ENCODE assay signal across 28 cellular contexts in genomic region chr19:49776371-49776764, GRCh38. TPM values are rescaled to one million over a fixed set of nuclear protein-coding genes. Genes with fewer than 3 reads are reported as not detected.
DNase-seq lines count a peak whose midpoint lies in the region; ATAC-seq and TF ChIP-seq lines count a peak whose summit lies in the region.
"Had no signal": no experiment of that assay in that cellular context is flagged by ENCODE, and none has a peak within 500 bp of the region (broad histone marks: within the 10 kb centered on the region; RNA-seq: fewer than 3 reads in every experiment).

No MANE protein-coding gene starts in this region.

- CTCF ChIA-PET in activated CD8-positive, alpha-beta T cell treated with anti-CD3 and anti-CD28 coated beads, Interleukin-2, amount 10 ng/mL, durations not matched to agents 7 days and 5 days (lab: Charles Lee) = no interaction called here

- no peaks in the 10 kb centered on the region for H3K9me3 Mint-ChIP-seq in H9
- no peaks in the 10 kb centered on the region for H3K9me3 Mint-ChIP-seq in activated CD8-positive, alpha-beta T cell treated with anti-CD3 and anti-CD28 coated beads, Interleukin-2, amount 10 ng/mL, durations not matched to agents 7 days and 5 days (ENCODE audit: insufficient read depth)
- no peaks in the 10 kb centered on the region for H3K9me3 Mint-ChIP-seq in stimulated activated effector memory CD8-positive, alpha-beta T cell treated with anti-CD3 and anti-CD28 coated beads, Interleukin-12 subunit alpha, Interleukin-12 subunit beta, amount 100 ng/mL, for 72 hours
- H3K9me3 Mint-ChIP-seq: IgD-negative memory B cell had no signal

- H3K79me1 ChIP-seq in H9 (ENCODE audit: insufficient read depth, low read depth, low read length, poor library complexity, severe bottlenecking) = peaks cover 9% of the 10 kb centered on the region

- no peak overlapping the region for H3K23ac ChIP-seq in H9 (ENCODE audit: insufficient read length, low read depth, low read length)

- no peaks in the 10 kb centered on the region for H3K27me3 Mint-ChIP-seq in H9 (ENCODE audit: low read depth)
- no peaks in the 10 kb centered on the region for H3K27me3 Mint-ChIP-seq in activated CD8-positive, alpha-beta T cell treated with anti-CD3 and anti-CD28 coated beads, Interleukin-2, amount 10 ng/mL, durations not matched to agents 7 days and 5 days (ENCODE audit: low read depth)
- H3K27me3 Mint-ChIP-seq: IgD-negative memory B cell had no signal

- no peaks in the 10 kb centered on the region for H4K20me1 ChIP-seq in H9 (ENCODE audit: control insufficient read depth, insufficient read depth, insufficient read length)

- no peaks in the 10 kb centered on the region for H3K36me3 ChIP-seq in testis (ENCODE audit: low read depth, missing control alignments)
- H3K36me3 ChIP-seq: breast epithelium had no signal

- no peak overlapping the region for H3K18ac ChIP-seq in H9 (ENCODE audit: insufficient read length, low read depth, low read length)

- peaks cover 0 to 17% (median 13%) of the 10 kb centered on the region in 3 experiments for H3K36me3 Mint-ChIP-seq in H9 (ENCODE audit: insufficient read depth in 1 of 3, low read depth in 3 of 3)
- H3K36me3 Mint-ChIP-seq in activated CD8-positive, alpha-beta T cell treated with anti-CD3 and anti-CD28 coated beads, Interleukin-2, amount 10 ng/mL, durations not matched to agents 7 days and 5 days (ENCODE audit: low read depth) = peaks cover 17% of the 10 kb centered on the region
- H3K36me3 Mint-ChIP-seq in stimulated activated effector memory CD8-positive, alpha-beta T cell treated with anti-CD3 and anti-CD28 coated beads, Interleukin-12 subunit alpha, Interleukin-12 subunit beta, amount 100 ng/mL, for 72 hours = peaks cover 38% of the 10 kb centered on the region

- H2AK5ac ChIP-seq in H9 (ENCODE audit: insufficient read length, low read length) = no peak overlapping the region

- H3K23me2 ChIP-seq in H9 (ENCODE audit: insufficient read length, low read depth, low read length, poor library complexity, severe bottlenecking) = no peaks in the 10 kb centered on the region

- H4K91ac ChIP-seq in H9 (ENCODE audit: insufficient read length, low read depth, low read length) = no peak overlapping the region

- no peak overlapping the region for H3K4me3 Mint-ChIP-seq in H9
- H3K4me3 Mint-ChIP-seq in activated CD8-positive, alpha-beta T cell treated with anti-CD3 and anti-CD28 coated beads, Interleukin-2, amount 10 ng/mL, durations not matched to agents 7 days and 5 days = no peak overlapping the region
- no peak overlapping the region for H3K4me3 Mint-ChIP-seq in stimulated activated effector memory CD8-positive, alpha-beta T cell treated with anti-CD3 and anti-CD28 coated beads, Interleukin-12 subunit alpha, Interleukin-12 subunit beta, amount 100 ng/mL, for 72 hours
- H3K4me3 Mint-ChIP-seq: IgD-negative memory B cell had no signal

- no peak overlapping the region for H2BK5ac ChIP-seq in H9 (ENCODE audit: insufficient read length, low read length)

- no CpG with 5 or more reads among the region's 6 CpGs for WGBS in H9 (ENCODE audit: extremely low coverage, insufficient read length, low lambda C conversion rate)
- 84 to 90% methylated on average over 6 of the region's 6 CpGs for WGBS in testis, 2 donors

- H3K4me1 ChIP-seq in H9 (ENCODE audit: insufficient read depth, low read length) = no peaks in the 10 kb centered on the region
- peaks cover 6% of the 10 kb centered on the region for H3K4me1 ChIP-seq in testis
- H3K4me1 ChIP-seq: breast epithelium had no signal

- H3K4me1 Mint-ChIP-seq in H9 = peaks cover 8 to 13% of the 10 kb centered on the region in 2 experiments
- H3K4me1 Mint-ChIP-seq in activated CD8-positive, alpha-beta T cell treated with anti-CD3 and anti-CD28 coated beads, Interleukin-2, amount 10 ng/mL, durations not matched to agents 7 days and 5 days (ENCODE audit: low read depth) = peaks cover 37% of the 10 kb centered on the region
- H3K4me1 Mint-ChIP-seq in stimulated activated effector memory CD8-positive, alpha-beta T cell treated with anti-CD3 and anti-CD28 coated beads, Interleukin-12 subunit alpha, Interleukin-12 subunit beta, amount 100 ng/mL, for 72 hours = peaks cover 46% of the 10 kb centered on the region

- no peak overlapping the region for H2BK20ac ChIP-seq in H9 (ENCODE audit: low read depth, low read length, poor library complexity, severe bottlenecking)

- no peak overlapping the region for H2AFZ ChIP-seq in H9 (ENCODE audit: low read length)

- no peak overlapping the region for H3T11ph ChIP-seq in H9 (ENCODE audit: low read length)

- no peaks in the 10 kb centered on the region for H3K27me3 ChIP-seq in H9 (ENCODE audit: insufficient read depth, low read length)
- no peaks in the 10 kb centered on the region for H3K27me3 ChIP-seq in testis
- H3K27me3 ChIP-seq: BLaER1 treated with 17β-estradiol and CSF1 and Interleukin-3, amounts not matched to agents 10 nM and 100 nM; breast epithelium; stomach; tibial nerve had no signal

- H3K27ac ChIP-seq in H9 (ENCODE audit: insufficient read length, low read depth, low read length) (no peak overlapping the region), epithelial cell of prostate (peak overlapping the region; percentile 4), testis (no peak overlapping the region)
- H3K27ac ChIP-seq: BLaER1 treated with 17β-estradiol and CSF1 and Interleukin-3, amounts not matched to agents 10 nM and 100 nM; breast epithelium; stomach; tibial nerve had no signal

- H3K9me3 ChIP-seq in H9 (ENCODE audit: control insufficient read depth, low read depth, low read length) = no peaks in the 10 kb centered on the region
- no peaks in the 10 kb centered on the region for H3K9me3 ChIP-seq in testis
- H3K9me3 ChIP-seq: BLaER1 treated with 17β-estradiol and CSF1 and Interleukin-3, amounts not matched to agents 10 nM and 100 nM; breast epithelium; stomach; tibial nerve had no signal

- H3K4me3 ChIP-seq in testis = no peak overlapping the region
- H3K4me3 ChIP-seq: BLaER1 treated with 17β-estradiol and CSF1 and Interleukin-3, amounts not matched to agents 10 nM and 100 nM; breast epithelium; smooth muscle cell; stomach; tibial nerve had no signal

- TF ChIP-seq CTCF in H9 (conservative IDR thresholded peaks at IDR 0.05) = no peak
- TF ChIP-seq CTCF in testis (IDR thresholded peaks at IDR 0.05) = no peak

- H3K56ac ChIP-seq in H9 (ENCODE audit: insufficient read length, low read depth, low read length) = no peak overlapping the region

- POLR2A ChIA-PET in activated CD8-positive, alpha-beta T cell treated with anti-CD3 and anti-CD28 coated beads, Interleukin-2, amount 10 ng/mL, durations not matched to agents 7 days and 5 days (lab: Charles Lee) = no interaction called here

- no peak overlapping the region for H3K4me2 ChIP-seq in H9 (ENCODE audit: insufficient read depth, insufficient read length, low read length)
- H3K4me2 ChIP-seq: BLaER1 treated with 17β-estradiol and CSF1 and Interleukin-3, amounts not matched to agents 10 nM and 100 nM; smooth muscle cell had no signal

- peaks cover 4% of the 10 kb centered on the region; the same call in 1 of the 2 replicates for H3K79me2 ChIP-seq in H9 (ENCODE audit: insufficient read depth, low read length)

- no peak for ATAC-seq in activated CD8-positive, alpha-beta T cell treated with anti-CD3 and anti-CD28 coated beads, Interleukin-2, amount 10 ng/mL, durations not matched to agents 7 days and 5 days
- no peak for ATAC-seq in stimulated activated effector memory CD8-positive, alpha-beta T cell treated with anti-CD3 and anti-CD28 coated beads, Interleukin-12 subunit alpha, Interleukin-12 subunit beta, amount 100 ng/mL, for 72 hours
- no peak for ATAC-seq in HG02678 (IDR thresholded peaks at IDR 0.05; ENCODE audit: unreplicated experiment)
- ATAC-seq: left colon, Panc1, right cardiac atrium had no signal

- H3K9ac ChIP-seq in H9 (ENCODE audit: extremely low read depth, insufficient read length, low read length) = no peak overlapping the region

- no peak overlapping the region for H4K8ac ChIP-seq in H9 (replicated peaks; ENCODE audit: insufficient read length, low read depth, low read length)

- DNase-seq in H9 (no peak), epithelial cell of prostate (ENCODE audit: low read depth, low spot score) (no peak), NCI-H1694 treated with DMSO at 0.1 percent for 48 hours (lab: John Stamatoyannopoulos, UW) (no peak), testis (no peak)
- DNase-seq in activated CD8-positive, alpha-beta T cell treated with anti-CD3 and anti-CD28 coated beads, Interleukin-2, amount 10 ng/mL, durations not matched to agents 7 days and 5 days = no peak
- no peak for DNase-seq in stimulated activated effector memory CD8-positive, alpha-beta T cell treated with anti-CD3 and anti-CD28 coated beads, Interleukin-12 subunit alpha, Interleukin-12 subunit beta, amount 100 ng/mL, for 72 hours (ENCODE audit: low spot score in 2 of 2)
- DNase-seq: activated gamma-delta T cell treated with Interleukin-2 at 50 U/mL for 16 hours; activated T-cell treated with anti-CD3 and anti-CD28 coated beads, Interleukin-2, amount 50 U/mL, for 1 hour; DMS79; effector CD8-positive, alpha-beta T cell; HCEC 1CT; left colon; mammary epithelial cell; NCI-H146; NCI-H446; NCI-H748 treated with DMSO at 0.1 percent for 48 hours; right cardiac atrium; SHP77; stomach had no signal

- no peak overlapping the region for H3K4ac ChIP-seq in H9 (ENCODE audit: low read depth, low read length)

- H2BK15ac ChIP-seq in H9 (ENCODE audit: low read depth, low read length) = no peak overlapping the region

- TF ChIP-seq POLR2A in testis (IDR thresholded peaks at IDR 0.05) = no peak

- no peak overlapping the region for H2BK120ac ChIP-seq in H9 (ENCODE audit: low read depth, low read length, poor library complexity, severe bottlenecking)

- no peak overlapping the region for H4K5ac ChIP-seq in H9 (ENCODE audit: insufficient read length, low read depth, low read length)

- H3K27ac Mint-ChIP-seq in H9 = peak overlapping the region in 2 of 3 experiments; percentile 38 to 65; a peak in 3 of 7 replicates
- H3K27ac Mint-ChIP-seq in activated CD8-positive, alpha-beta T cell treated with anti-CD3 and anti-CD28 coated beads, Interleukin-2, amount 10 ng/mL, durations not matched to agents 7 days and 5 days = peak overlapping the region; percentile 81
- peak overlapping the region; percentile 45 for H3K27ac Mint-ChIP-seq in stimulated activated effector memory CD8-positive, alpha-beta T cell treated with anti-CD3 and anti-CD28 coated beads, Interleukin-12 subunit alpha, Interleukin-12 subunit beta, amount 100 ng/mL, for 72 hours
- H3K27ac Mint-ChIP-seq: IgD-negative memory B cell had no signal

- H2BK12ac ChIP-seq in H9 (ENCODE audit: insufficient read length, low read depth, low read length) = no peak overlapping the region

- intact Hi-C loops in testis (cut with DNase I; ENCODE audit: low total_unique reads) = no loop called here

- H3K14ac ChIP-seq in H9 (ENCODE audit: insufficient read depth, low read length) = no peak overlapping the region

RNA-seq across cellular contexts. Expression of gene AP2A1, which starts 9.6 kb away (rescaled TPM):
- total RNA-seq in H9 (2021) (108 and 109 TPM in 2 replicates), testis (100 to 1,000 TPM; 301 to 358 TPM)
- total RNA-seq in activated CD8-positive, alpha-beta T cell treated with anti-CD3 and anti-CD28 coated beads, Interleukin-2, amount 10 ng/mL, durations not matched to agents 7 days and 5 days = 10 to 100 TPM; 88.1 to 96.4 TPM
- 226 TPM for polyA plus RNA-seq in testis (ENCODE audit: insufficient read depth, low read depth, low replicate concordance)

RNA-seq across cellular contexts. Expression of gene TSKS, which starts 13.3 kb away (rescaled TPM):
- total RNA-seq in H9 (2021) (0.28 and 0.37 TPM in 2 replicates), testis (100 to 1,000 TPM in 1 of 2 donors, 10 to 100 TPM in 1; 65.3 to 101 TPM)
- total RNA-seq in activated CD8-positive, alpha-beta T cell treated with anti-CD3 and anti-CD28 coated beads, Interleukin-2, amount 10 ng/mL, durations not matched to agents 7 days and 5 days = 1 to 10 TPM; 1.1 to 1.5 TPM
- 137 TPM for polyA plus RNA-seq in testis (ENCODE audit: insufficient read depth, low read depth, low replicate concordance)
- total RNA-seq: epithelial cell of proximal tubule, HT-29, mammary epithelial cell, smooth muscle cell, stomach had no signal
- polyA plus RNA-seq: mammary epithelial cell, smooth muscle cell had no signal

RNA-seq across cellular contexts. Expression of gene FUZ, which starts 36.7 kb away (rescaled TPM):
- total RNA-seq in H9 (2021) (25.1 and 29.7 TPM in 2 replicates), testis (100 to 1,000 TPM in 1 of 2 donors, 10 to 100 TPM in 1; 56.0 to 101 TPM)
- total RNA-seq in activated CD8-positive, alpha-beta T cell treated with anti-CD3 and anti-CD28 coated beads, Interleukin-2, amount 10 ng/mL, durations not matched to agents 7 days and 5 days = 10 to 100 TPM; 23.1 to 24.2 TPM
- 98.0 TPM for polyA plus RNA-seq in testis (ENCODE audit: insufficient read depth, low read depth, low replicate concordance)

RNA-seq across cellular contexts. Expression of gene MED25, which starts 41.7 kb away (rescaled TPM):
- total RNA-seq in H9 (2021) = 76.7 and 77.5 TPM in 2 replicates
- 10 to 100 TPM; 59.9 to 62.2 TPM for total RNA-seq in activated CD8-positive, alpha-beta T cell treated with anti-CD3 and anti-CD28 coated beads, Interleukin-2, amount 10 ng/mL, durations not matched to agents 7 days and 5 days
- total RNA-seq in testis = 100 to 1,000 TPM; 244 to 246 TPM
- 156 TPM for polyA plus RNA-seq in testis (ENCODE audit: insufficient read depth, low read depth, low replicate concordance)

Comparison
In these comparisons a context has a peak if more than half of its experiments do, and no peak if none do; other contexts are left out.
1. RNA of gene TSKS, which starts 13.3 kb away (total RNA-seq): 65.3 to 101 TPM in testis; 1.1 to 1.5 TPM in activated CD8-positive, alpha-beta T cell treated with anti-CD3 and anti-CD28 coated beads, Interleukin-2, amount 10 ng/mL, durations not matched to agents 7 days and 5 days and 0.28 to 0.37 TPM in H9; every median in the first group is over 10 times any median in the second.
2. Peak in every context shown above with its lines, with median percentiles within 50 percentile points of each other: H3K27ac Mint-ChIP-seq.